In genomic region chr1:53454019-53454418, GRCh38 we compare ENCODE assay signal across 20 cellular contexts.
"Had no signal": no experiment of that assay in that cellular context is flagged by ENCODE, and none has a peak within 500 bp of the region (broad histone marks: within the 10 kb centered on the region; RNA-seq: fewer than 3 reads in every experiment).

No MANE protein-coding gene starts in this region.

- H3K4me1 Mint-ChIP-seq: activated naive CD4-positive, alpha-beta T cell treated with anti-CD3 and anti-CD28 coated beads, Interleukin-2, amount 50 U/mL, for 24 hours; naive B cell had no signal

- ATAC-seq: activated CD8-positive, alpha-beta T cell treated with anti-CD3 and anti-CD28 coated beads for 36 hours; gastroesophageal sphincter; heart right ventricle; pancreas had no signal

- H3K4me3 Mint-ChIP-seq: activated CD8-positive, alpha-beta T cell treated with anti-CD3 and anti-CD28 coated beads for 36 hours; activated naive CD4-positive, alpha-beta T cell treated with anti-CD3 and anti-CD28 coated beads, Interleukin-2, amount 50 U/mL, for 24 hours; naive B cell had no signal

- H3K9me3 Mint-ChIP-seq: activated CD8-positive, alpha-beta T cell treated with anti-CD3 and anti-CD28 coated beads for 36 hours; activated naive CD4-positive, alpha-beta T cell treated with anti-CD3 and anti-CD28 coated beads, Interleukin-2, amount 50 U/mL, for 24 hours; naive B cell had no signal

- H3K36me3 Mint-ChIP-seq: activated naive CD4-positive, alpha-beta T cell treated with anti-CD3 and anti-CD28 coated beads, Interleukin-2, amount 50 U/mL, for 24 hours; naive B cell had no signal

- H3K27ac Mint-ChIP-seq: activated CD8-positive, alpha-beta T cell treated with anti-CD3 and anti-CD28 coated beads for 36 hours; activated naive CD4-positive, alpha-beta T cell treated with anti-CD3 and anti-CD28 coated beads, Interleukin-2, amount 50 U/mL, for 24 hours had no signal

- DNase-seq: activated CD4-positive, alpha-beta T cell treated with anti-CD3 and anti-CD28 coated beads for 48 hours; activated CD8-positive, alpha-beta memory T cell treated with anti-CD3 and anti-CD28 coated beads, Interleukin-2, amount 50 U/mL, for 4 hours; activated CD8-positive, alpha-beta T cell treated with anti-CD3 and anti-CD28 coated beads for 36 hours; activated effector memory CD4-positive, alpha-beta T cell treated with anti-CD3 and anti-CD28 coated beads, Interleukin-2, amount 50 U/mL, for 16 hours; activated T-cell treated with anti-CD3 and anti-CD28 coated beads, Interleukin-2, amount 50 U/mL, for 48 hours; adrenal gland; erythroblast; heart right ventricle; naive B cell; pancreas; sigmoid colon; spleen; stimulated activated CD4-positive, alpha-beta T cell treated with anti-CD3 and anti-CD28 coated beads, Interleukin-1b, Interleukin-23, amount 100 ng/mL, for 48 hours; stomach; T1000; testis; upper lobe of left lung; WERI-Rb-1 had no signal
